ENCODE assay signal across 8 cellular contexts in genomic region chr20:36604952-36605308, GRCh38. TPM values are rescaled to one million over a fixed set of nuclear protein-coding genes. Genes with fewer than 3 reads are reported as not detected.
A peak's percentile ranks its signal among the peaks of the same experiment; 100 is the strongest.
DNase-seq lines count a peak whose midpoint lies in the region; ATAC-seq and TF ChIP-seq lines count a peak whose summit lies in the region.

No MANE protein-coding gene starts in this region.

- H3K27me3 ChIP-seq in CD8-positive, alpha-beta T cell (ENCODE audit: insufficient read depth, low read length) = no peaks in the 10 kb centered on the region
- H3K27me3 ChIP-seq in mucosa of rectum (ENCODE audit: control insufficient read depth in 2 of 2, insufficient read depth in 2 of 2, low read length in 2 of 2) (no peaks in the 10 kb centered on the region), testis (no peaks in the 10 kb centered on the region)

- peaks cover 14% of the 10 kb centered on the region for H3K36me3 ChIP-seq in CD8-positive, alpha-beta T cell (ENCODE audit: insufficient read depth, low read length)
- H3K36me3 ChIP-seq in mucosa of rectum (ENCODE audit: control insufficient read depth in 2 of 2, insufficient read depth in 2 of 2, low read length in 2 of 2) = peaks cover 11 to 17% of the 10 kb centered on the region in 2 donors
- H3K36me3 ChIP-seq in testis (ENCODE audit: low read depth, missing control alignments) = no peaks in the 10 kb centered on the region

- TF ChIP-seq CTCF in CD8-positive, alpha-beta T cell (IDR thresholded peaks at IDR 0.05) = no peak
- TF ChIP-seq CTCF in coronary artery (IDR thresholded peaks at IDR 0.05) = no peak
- TF ChIP-seq CTCF in testis (IDR thresholded peaks at IDR 0.05) = no peak

- no peaks in the 10 kb centered on the region for H3K9me3 Mint-ChIP-seq in CD8-positive, alpha-beta T cell
- no peaks in the 10 kb centered on the region for H3K9me3 Mint-ChIP-seq in T-helper 1 cell treated with Interleukin-12 subunit alpha and Interleukin-12 subunit beta and Interleukin-4 antibody, amounts not matched to agents 30 μg/mL and 1 μg/mL, for 36 hours

- peaks cover 38% of the 10 kb centered on the region for H3K36me3 Mint-ChIP-seq in CD8-positive, alpha-beta T cell
- peaks cover 23% of the 10 kb centered on the region for H3K36me3 Mint-ChIP-seq in T-helper 1 cell treated with Interleukin-12 subunit alpha and Interleukin-12 subunit beta and Interleukin-4 antibody, amounts not matched to agents 30 μg/mL and 1 μg/mL, for 36 hours (ENCODE audit: low read depth)

- intact Hi-C loops in CD8-positive, alpha-beta T cell (cut with DNase I, micrococcal nuclease) = loop anchor here (1.0 to 10.0 kb wide), 10 partner anchors 10 to 400 kb away; partner anchors contain the start of genes TGIF2 (in 2 of the 2) and NDRG3 (in 1 of the 2)
- intact Hi-C loops in testis (cut with DNase I; ENCODE audit: low total_unique reads) = loop anchor here (5.0 to 10.0 kb wide), 2 partner anchors 33 to 60 kb away; partner anchors contain the start of genes MYL9 and TGIF2

- peak overlapping the region; percentile 97 for H3K4me3 Mint-ChIP-seq in CD8-positive, alpha-beta T cell
- H3K4me3 Mint-ChIP-seq in T-helper 1 cell treated with Interleukin-12 subunit alpha and Interleukin-12 subunit beta and Interleukin-4 antibody, amounts not matched to agents 30 μg/mL and 1 μg/mL, for 36 hours = peak overlapping the region; percentile 97

- H3K9ac ChIP-seq in mucosa of rectum (ENCODE audit: low read depth in 1 of 2, low read length in 2 of 2) = peak overlapping the region; percentile 76 to 94

- CTCF ChIA-PET in CD8-positive, alpha-beta T cell (lab: Charles Lee) = interaction anchor here (0.6 to 3.9 kb wide), 22 partner anchors 10 to 367 kb away, joined by 3 to 43 read pairs (median 6); partner anchors contain the start of genes NDRG3, SLA2 and TGIF2

- no peaks in the 10 kb centered on the region for H3K9me3 ChIP-seq in CD8-positive, alpha-beta T cell (ENCODE audit: low read length)
- H3K9me3 ChIP-seq in mucosa of rectum (ENCODE audit: control insufficient read depth in 2 of 2, low read length in 2 of 2) (no peaks in the 10 kb centered on the region), testis (no peaks in the 10 kb centered on the region)

- H3K4me1 ChIP-seq in CD8-positive, alpha-beta T cell (ENCODE audit: insufficient read depth, low read length) = peaks cover 26% of the 10 kb centered on the region
- H3K4me1 ChIP-seq in mucosa of rectum (ENCODE audit: control insufficient read depth in 2 of 2, insufficient read depth in 2 of 2, low read length in 2 of 2) (peaks cover 8 to 20% of the 10 kb centered on the region in 2 donors), testis (peaks cover 14% of the 10 kb centered on the region)

- peak in 6 of 7 experiments; percentile 27 to 60 (median 39) for DNase-seq in CD8-positive, alpha-beta T cell
- DNase-seq in coronary artery (ENCODE audit: low spot score) = peak; percentile 75
- DNase-seq in testis = peak; percentile 37
- DNase-seq in NCI-H187 treated with DMSO at 0.1 percent for 48 hours (lab: John Stamatoyannopoulos, UW) = no peak

- peak overlapping the region; percentile 97 for H3K27ac Mint-ChIP-seq in CD8-positive, alpha-beta T cell
- peak overlapping the region; percentile 93 for H3K27ac Mint-ChIP-seq in T-helper 1 cell treated with Interleukin-12 subunit alpha and Interleukin-12 subunit beta and Interleukin-4 antibody, amounts not matched to agents 30 μg/mL and 1 μg/mL, for 36 hours

- peak; percentile 21 for ATAC-seq in CD8-positive, alpha-beta T cell
- ATAC-seq in GM19395 (IDR thresholded peaks at IDR 0.05; ENCODE audit: unreplicated experiment) = peak; percentile 47
- peak; percentile 27 for ATAC-seq in HG03457 (IDR thresholded peaks at IDR 0.05; ENCODE audit: unreplicated experiment)

- POLR2A ChIA-PET in CD8-positive, alpha-beta T cell (lab: Charles Lee) = interaction anchor here (0.7 to 4.4 kb wide), 18 partner anchors 9 to 411 kb away, joined by 3 to 74 read pairs (median 4); partner anchors contain the start of genes NDRG3, SLA2 and TGIF2

- no peak for TF ChIP-seq POLR2A in testis (IDR thresholded peaks at IDR 0.05)

- H3K27ac ChIP-seq in CD8-positive, alpha-beta T cell (ENCODE audit: low read depth, low read length) = peak overlapping the region; percentile 89
- peak overlapping the region; percentile 79 to 89 for H3K27ac ChIP-seq in coronary artery
- H3K27ac ChIP-seq in mucosa of rectum (ENCODE audit: low read depth in 2 of 2, low read length in 2 of 2) = peak overlapping the region; percentile 88 to 94
- peak overlapping the region; percentile 23 to 81 for H3K27ac ChIP-seq in testis

- H3K27me3 Mint-ChIP-seq in CD8-positive, alpha-beta T cell (ENCODE audit: low read depth) = no peaks in the 10 kb centered on the region
- no peaks in the 10 kb centered on the region for H3K27me3 Mint-ChIP-seq in T-helper 1 cell treated with Interleukin-12 subunit alpha and Interleukin-12 subunit beta and Interleukin-4 antibody, amounts not matched to agents 30 μg/mL and 1 μg/mL, for 36 hours (ENCODE audit: low read depth)

- H3K4me3 ChIP-seq in CD8-positive, alpha-beta T cell (ENCODE audit: low read depth, low read length) = peak overlapping the region; percentile 61
- H3K4me3 ChIP-seq in coronary artery (peak overlapping the region; percentile 95), mucosa of rectum (ENCODE audit: low read length in 2 of 2) (peak overlapping the region; percentile 69 to 76), testis (peak overlapping the region; percentile 87 to 98)

- peaks cover 31% of the 10 kb centered on the region for H3K4me1 Mint-ChIP-seq in CD8-positive, alpha-beta T cell (ENCODE audit: low read depth)
- H3K4me1 Mint-ChIP-seq in T-helper 1 cell treated with Interleukin-12 subunit alpha and Interleukin-12 subunit beta and Interleukin-4 antibody, amounts not matched to agents 30 μg/mL and 1 μg/mL, for 36 hours (ENCODE audit: low read depth) = peaks cover 27% of the 10 kb centered on the region

- 37 to 39% methylated on average over 10 to 14 of the region's 14 CpGs for WGBS in testis, 2 donors

RNA-seq across cellular contexts. Expression of gene RAB5IF, which starts 0.6 kb away (rescaled TPM):
- 100 to 1,000 TPM; 106 to 108 TPM for total RNA-seq in CD8-positive, alpha-beta T cell
- 10 to 100 TPM; 75.7 to 81.3 TPM for total RNA-seq in testis
- 93.1 TPM for polyA plus RNA-seq in testis (ENCODE audit: insufficient read depth, low read depth, low replicate concordance)

RNA-seq across cellular contexts. Expression of gene TGIF2, which starts 31.5 kb away (rescaled TPM):
- 10 to 100 TPM; 50.4 to 51.1 TPM for total RNA-seq in CD8-positive, alpha-beta T cell
- total RNA-seq in testis = 10 to 100 TPM; 34.3 to 37.2 TPM
- polyA plus RNA-seq in testis (ENCODE audit: insufficient read depth, low read depth, low replicate concordance) = 24.0 TPM

RNA-seq across cellular contexts. Expression of gene SLA2, which starts 41.1 kb away (rescaled TPM):
- 10 to 100 TPM; 58.5 to 60.3 TPM for total RNA-seq in CD8-positive, alpha-beta T cell
- total RNA-seq in testis = under 1 TPM; 0.47 to 0.87 TPM
- polyA plus RNA-seq in testis (ENCODE audit: insufficient read depth, low read depth, low replicate concordance) = 1.1 TPM

Comparison
In these comparisons a context has a peak if more than half of its experiments do, and no peak if none do; other contexts are left out.
1. RNA of gene SLA2, which starts 41.1 kb away (total RNA-seq): 58.5 to 60.3 TPM in CD8-positive, alpha-beta T cell; 0.47 to 0.87 TPM in testis; every median in the first group is over 10 times any median in the second.
2. Peak in every context shown above with its lines, with median percentiles within 50 percentile points of each other: ATAC-seq, H3K27ac ChIP-seq and H3K4me3 ChIP-seq.